1 cellular context compared by ENCODE assay signal in genomic region chr3:164940737-164941136, GRCh38.
TF ChIP-seq lines count a peak whose summit lies in the region.

No MANE protein-coding gene starts in this region.

TF ChIP-seq in HCT116, 20 proteins besides CTCF, POLR2A, EP300 and RAD21 (continued from another document):
- no peak for TF ChIP-seq REST (IDR thresholded peaks at IDR 0.05; ENCODE audit: low read depth)
- TF ChIP-seq ZFX (IDR thresholded peaks at IDR 0.05) = no peak
- TF ChIP-seq SIN3A (IDR thresholded peaks at IDR 0.05; ENCODE audit: low read depth) = no peak
- no peak for TF ChIP-seq POLR2AphosphoS5 (IDR thresholded peaks at IDR 0.05; ENCODE audit: low read depth, low read length)
- no peak for TF ChIP-seq YY1 (IDR thresholded peaks at IDR 0.05; ENCODE audit: extremely low read depth, insufficient replicate concordance, low read depth, low read length)
- no peak for TF ChIP-seq CBX3 (IDR thresholded peaks at IDR 0.05; ENCODE audit: low read depth)
- no peak for TF ChIP-seq TCF7L2 (IDR thresholded peaks at IDR 0.05; ENCODE audit: borderline replicate concordance, extremely low read depth, insufficient read depth, insufficient read length)
- no peak for TF ChIP-seq ATF3 (IDR thresholded peaks at IDR 0.05)
- no peak for TF ChIP-seq ZNF274 (IDR thresholded peaks at IDR 0.05; ENCODE audit: low read depth, low read length)
- TF ChIP-seq CEBPB (IDR thresholded peaks at IDR 0.05; ENCODE audit: low read depth) = no peak
